20 cellular contexts compared by ENCODE assay signal in the genomic region with DNA sequence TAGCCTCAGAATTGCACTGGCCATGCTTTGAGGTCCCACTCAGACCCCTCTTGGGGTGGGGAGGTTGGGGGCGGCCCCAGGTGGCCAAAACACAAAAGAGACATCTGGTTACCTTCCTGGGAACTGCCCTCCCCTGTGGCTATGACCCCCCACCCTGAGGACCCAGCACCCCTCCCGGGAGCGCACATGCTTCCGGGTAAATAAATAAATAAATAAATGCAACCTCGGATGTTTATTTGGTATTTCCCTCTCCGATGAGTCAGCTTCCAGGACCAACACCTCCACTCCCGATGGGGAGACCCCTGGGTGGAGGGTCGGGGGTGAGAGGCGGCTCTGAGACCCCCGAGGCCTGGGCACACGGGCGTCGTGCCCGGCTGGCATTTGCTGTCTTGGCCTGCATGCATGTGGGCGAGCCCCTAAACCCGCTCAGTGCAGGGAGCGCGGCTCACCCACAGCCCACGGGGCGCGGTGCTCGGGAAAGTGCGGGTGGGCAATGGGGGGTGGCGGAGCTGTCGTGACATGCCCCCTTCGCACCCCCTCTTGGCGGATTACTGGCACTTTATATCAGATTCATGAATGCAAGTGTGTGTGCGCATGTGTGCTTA.
DNase-seq lines count a peak whose midpoint lies in the region; ATAC-seq and TF ChIP-seq lines count a peak whose summit lies in the region.
"Had no signal": no experiment of that assay in that cellular context is flagged by ENCODE, and none has a peak within 500 bp of the region (broad histone marks: within the 10 kb centered on the region; RNA-seq: fewer than 3 reads in every experiment).

No MANE protein-coding gene starts in this region.

- intact Hi-C loops in mammary epithelial cell (cut with micrococcal nuclease) (loop anchor here (5.0 kb wide), 2 partner anchors 82 to 272 kb away; a partner anchor contains a TSS), MCF 10A (cut with micrococcal nuclease) (no loop called here)

- H3K9me3 ChIP-seq in mammary epithelial cell (replicated peaks; ENCODE audit: insufficient read depth, low read length), result no peaks in the 10 kb centered on the region

- H3K36me3 ChIP-seq in mammary epithelial cell (ENCODE audit: insufficient read depth, low read length), result no peaks in the 10 kb centered on the region

- H3K4me2 ChIP-seq in mammary epithelial cell (ENCODE audit: insufficient read depth, low read depth, low read length), result no peak overlapping the region
- H3K4me2 ChIP-seq: GM23338 had no signal

- no peaks in the 10 kb centered on the region for H3K4me1 Mint-ChIP-seq in MCF 10A (ENCODE audit: insufficient read depth, unreplicated experiment)
- peaks cover 5% of the 10 kb centered on the region for H3K4me1 Mint-ChIP-seq in memory B cell
- H3K4me1 Mint-ChIP-seq in stimulated activated memory B cell treated with anti-CD40 and anti-IgM and Interleukin-4, amounts not matched to agents 10 μg/mL and 1 μg/mL and 100 μg/mL, for 72 hours, result peaks cover 15% of the 10 kb centered on the region

- no peak overlapping the region for H2AFZ ChIP-seq in mammary epithelial cell (ENCODE audit: low read depth, low read length)
- H2AFZ ChIP-seq: GM23338 had no signal

- 96% methylated on average over 12 of the region's 28 CpGs for WGBS in mammary epithelial cell (ENCODE audit: low coverage, missing lambda C conversion rate)

- H3K27ac Mint-ChIP-seq in MCF 10A (ENCODE audit: low read depth, unreplicated experiment) (no peak overlapping the region), memory B cell (peak overlapping the region; percentile 81)
- H3K27ac Mint-ChIP-seq in stimulated activated memory B cell treated with anti-CD40 and anti-IgM and Interleukin-4, amounts not matched to agents 10 μg/mL and 1 μg/mL and 100 μg/mL, for 72 hours, result no peak overlapping the region
- H3K27ac Mint-ChIP-seq: B cell, GM23338 had no signal

- no peak overlapping the region for H3K27ac ChIP-seq in mammary epithelial cell (ENCODE audit: insufficient read depth, low read depth, low read length)
- H3K27ac ChIP-seq in coronary artery, result peak overlapping the region; percentile 66 to 82
- H3K27ac ChIP-seq: 22Rv1 had no signal

- no peak overlapping the region for H3K9ac ChIP-seq in mammary epithelial cell (ENCODE audit: insufficient read depth, low read length)

- H3K9me3 Mint-ChIP-seq in MCF 10A (ENCODE audit: unreplicated experiment), result no peaks in the 10 kb centered on the region
- H3K9me3 Mint-ChIP-seq in memory B cell, result peaks cover 7% of the 10 kb centered on the region
- H3K9me3 Mint-ChIP-seq in stimulated activated memory B cell treated with anti-CD40 and anti-IgM and Interleukin-4, amounts not matched to agents 10 μg/mL and 1 μg/mL and 100 μg/mL, for 72 hours, result no peaks in the 10 kb centered on the region
- H3K9me3 Mint-ChIP-seq: GM23338 had no signal

- no peaks in the 10 kb centered on the region for H3K4me1 ChIP-seq in mammary epithelial cell (ENCODE audit: insufficient read depth, low read length)

- no peak for DNase-seq in mammary epithelial cell
- DNase-seq in MCF 10A (ENCODE audit: unreplicated experiment), result no peak
- no peak for DNase-seq in coronary artery (ENCODE audit: low spot score)
- no peak for DNase-seq in memory B cell (ENCODE audit: low spot score in 2 of 2)
- DNase-seq in 8988T, result no peak
- no peak for DNase-seq in stimulated activated CD4-positive, alpha-beta T cell treated with anti-CD3 and anti-CD28 coated beads, Interleukin-1b, Interleukin-23, amount 100 ng/mL, for 48 hours
- DNase-seq: Calu3; KBM-7; NCI-H1105 treated with DMSO at 0.1 percent for 48 hours; NCI-H1694; NCI-H2081 treated with DMSO at 0.1 percent for 48 hours; NCI-H748 treated with DMSO at 0.1 percent for 48 hours; NK-92 treated with Interleukin-12 subunit alpha and Interleukin-12 subunit beta, amount 100 ng/mL, for 24 hours; SHP77 had no signal

- no peaks in the 10 kb centered on the region for H3K27me3 ChIP-seq in mammary epithelial cell (ENCODE audit: insufficient read depth, low read length)

- CTCF ChIA-PET in mammary epithelial cell (lab: Charles Lee; ENCODE audit: low non-redundant PET) (no interaction called here), MCF 10A (lab: Yijun Ruan, JAX) (interaction anchor here (0.6 to 1.3 kb wide), 2 partner anchors 18 to 43 kb away, joined by 4 read pairs; no protein-coding TSS in a partner anchor)

- in situ Hi-C loops in mammary epithelial cell (cut with MboI; ENCODE audit: low sequenced_read_pairs in 2 of 2), result no loop called here

- BruUV-seq in mammary epithelial cell (replicated peaks; lab: Mats Ljungman, UMichigan) (TSS peak; percentile 23), MCF 10A (replicated peaks; lab: Mats Ljungman, UMichigan) (no TSS peak)

- dilution Hi-C loops in mammary epithelial cell (cut with HindIII; ENCODE audit: low sequenced_read_pairs), result no loop called here

- H3K4me3 ChIP-seq in mammary epithelial cell (replicated peaks in 1 of 3; ENCODE audit: insufficient read depth in 1 of 3, low read depth in 2 of 3, low read length in 3 of 3) (no peak overlapping the region), coronary artery (peak overlapping the region; percentile 14)
- H3K4me3 ChIP-seq: GM23338 had no signal

- POLR2A ChIA-PET in MCF 10A (lab: Yijun Ruan, JAX), result no interaction called here

- H3K36me3 Mint-ChIP-seq in MCF 10A (ENCODE audit: insufficient read depth, unreplicated experiment), result peaks cover 9% of the 10 kb centered on the region
- peaks cover 8% of the 10 kb centered on the region for H3K36me3 Mint-ChIP-seq in memory B cell
- peaks cover 11% of the 10 kb centered on the region for H3K36me3 Mint-ChIP-seq in stimulated activated memory B cell treated with anti-CD40 and anti-IgM and Interleukin-4, amounts not matched to agents 10 μg/mL and 1 μg/mL and 100 μg/mL, for 72 hours

- H3K27me3 Mint-ChIP-seq in MCF 10A (ENCODE audit: insufficient read depth, unreplicated experiment) (no peaks in the 10 kb centered on the region), memory B cell (peaks cover 9% of the 10 kb centered on the region)
- H3K27me3 Mint-ChIP-seq in stimulated activated memory B cell treated with anti-CD40 and anti-IgM and Interleukin-4, amounts not matched to agents 10 μg/mL and 1 μg/mL and 100 μg/mL, for 72 hours, result peaks cover 12% of the 10 kb centered on the region

- H3K4me3 Mint-ChIP-seq in MCF 10A (ENCODE audit: unreplicated experiment) (no peak overlapping the region), memory B cell (no peak overlapping the region)
- no peak overlapping the region for H3K4me3 Mint-ChIP-seq in stimulated activated memory B cell treated with anti-CD40 and anti-IgM and Interleukin-4, amounts not matched to agents 10 μg/mL and 1 μg/mL and 100 μg/mL, for 72 hours
- H3K4me3 Mint-ChIP-seq: B cell, GM23338 had no signal

- no peaks in the 10 kb centered on the region for H3K79me2 ChIP-seq in mammary epithelial cell (ENCODE audit: insufficient read depth, low read length)

- no peak for TF ChIP-seq CTCF in mammary epithelial cell (conservative IDR thresholded peaks at IDR 0.05 in 1 of 2, IDR thresholded peaks at IDR 0.05 in 1 of 2; ENCODE audit: extremely low read depth in 1 of 2, insufficient read depth in 1 of 2, low read depth in 1 of 2, low read length in 2 of 2)
- no peak for TF ChIP-seq CTCF in MCF 10A (IDR thresholded peaks at IDR 0.05; ENCODE audit: unreplicated experiment)
- no peak for TF ChIP-seq CTCF in coronary artery (IDR thresholded peaks at IDR 0.05)

- ATAC-seq in memory B cell (ENCODE audit: low read depth) (no peak), HG03280 (IDR thresholded peaks at IDR 0.05; ENCODE audit: unreplicated experiment) (no peak)
- ATAC-seq in stimulated activated memory B cell treated with anti-CD40 and anti-IgM and Interleukin-4, amounts not matched to agents 10 μg/mL and 1 μg/mL and 100 μg/mL, for 72 hours, result peak; percentile 59
- ATAC-seq: GM23338, HCT116 had no signal

- H4K20me1 ChIP-seq in mammary epithelial cell (ENCODE audit: insufficient read depth, low read length), result no peaks in the 10 kb centered on the region
